19 cellular contexts compared by ENCODE assay signal in the genomic region with DNA sequence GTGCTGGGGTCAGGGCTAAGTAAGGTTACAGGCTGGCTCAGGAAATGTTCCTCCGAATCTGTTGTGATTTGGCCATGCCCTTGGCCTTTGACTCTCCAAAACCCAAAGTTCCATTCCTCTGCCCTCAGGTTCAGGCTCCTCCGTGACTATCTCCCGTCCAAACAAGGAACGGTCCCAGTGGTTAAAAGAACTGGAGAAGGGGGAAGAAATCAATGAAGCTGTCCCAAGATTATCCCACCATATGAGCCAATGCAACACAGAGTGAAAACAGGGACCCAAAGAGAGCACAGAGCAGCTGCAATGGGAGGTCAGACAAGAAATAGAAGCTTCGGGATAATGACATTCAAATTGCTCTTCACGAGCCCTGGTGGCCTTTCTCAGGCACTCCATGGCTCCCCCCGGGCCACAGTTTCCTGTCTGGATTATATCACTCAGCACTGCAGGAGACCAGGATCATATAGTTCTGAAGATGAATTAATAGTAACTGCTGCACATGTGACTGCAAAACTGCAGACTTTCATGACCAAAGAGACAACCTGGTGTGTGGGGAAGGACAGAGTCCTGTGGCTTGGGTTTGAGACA.
"Had no signal": no experiment of that assay in that cellular context is flagged by ENCODE, and none has a peak within 500 bp of the region (broad histone marks: within the 10 kb centered on the region; RNA-seq: fewer than 3 reads in every experiment).

No MANE protein-coding gene starts in this region.

- H3K4me1 ChIP-seq: upper lobe of right lung had no signal

- H3K9me3 ChIP-seq: gastroesophageal sphincter, upper lobe of right lung had no signal

- H3K27me3 ChIP-seq: upper lobe of right lung had no signal

- H3K4me3 ChIP-seq: gastroesophageal sphincter, lung, upper lobe of right lung had no signal

- H3K36me3 ChIP-seq: gastroesophageal sphincter, upper lobe of right lung had no signal

- FAIRE-seq: islet of Langerhans had no signal

- ATAC-seq: activated naive CD8-positive, alpha-beta T cell treated with anti-CD3 and anti-CD28 coated beads, Interleukin-2, amount 50 U/mL, for 24 hours; gastroesophageal sphincter; naive thymus-derived CD8-positive, alpha-beta T cell; T-helper 17 cell; upper lobe of right lung had no signal

- DNase-seq: activated B cell treated with CpG ODN at 0.5 μM for 24 hours; activated CD4-positive, alpha-beta T cell treated with anti-CD3 and anti-CD28 coated beads for 36 hours; activated CD4-positive, alpha-beta T cell treated with anti-CD3 and anti-CD28 coated beads, Interleukin-2, amount 50 U/mL, for 48 hours; activated CD8-positive, alpha-beta memory T cell treated with anti-CD3 and anti-CD28 coated beads, Interleukin-2, amount 50 U/mL, for 48 hours; activated naive CD4-positive, alpha-beta T cell; activated naive CD8-positive, alpha-beta T cell treated with anti-CD3 and anti-CD28 coated beads, Interleukin-2, amount 50 U/mL, for 24 hours; activated T-cell treated with anti-CD3 and anti-CD28 coated beads, Interleukin-2, amount 50 U/mL, for 4 hours; cortex of kidney; head of caudate nucleus; naive thymus-derived CD8-positive, alpha-beta T cell; retina; stimulated activated CD4-positive, alpha-beta T cell treated with anti-CD3 and anti-CD28 coated beads, Interleukin-4, amount 100 ng/mL, for 24 hours; stimulated activated naive CD4-positive, alpha-beta T cell treated with Interleukin-2 at 50 U/mL for 16 hours; T-helper 17 cell; upper lobe of right lung had no signal

- H3K27ac ChIP-seq: epithelial cell of prostate, gastroesophageal sphincter, upper lobe of right lung had no signal
